In the genomic region with DNA sequence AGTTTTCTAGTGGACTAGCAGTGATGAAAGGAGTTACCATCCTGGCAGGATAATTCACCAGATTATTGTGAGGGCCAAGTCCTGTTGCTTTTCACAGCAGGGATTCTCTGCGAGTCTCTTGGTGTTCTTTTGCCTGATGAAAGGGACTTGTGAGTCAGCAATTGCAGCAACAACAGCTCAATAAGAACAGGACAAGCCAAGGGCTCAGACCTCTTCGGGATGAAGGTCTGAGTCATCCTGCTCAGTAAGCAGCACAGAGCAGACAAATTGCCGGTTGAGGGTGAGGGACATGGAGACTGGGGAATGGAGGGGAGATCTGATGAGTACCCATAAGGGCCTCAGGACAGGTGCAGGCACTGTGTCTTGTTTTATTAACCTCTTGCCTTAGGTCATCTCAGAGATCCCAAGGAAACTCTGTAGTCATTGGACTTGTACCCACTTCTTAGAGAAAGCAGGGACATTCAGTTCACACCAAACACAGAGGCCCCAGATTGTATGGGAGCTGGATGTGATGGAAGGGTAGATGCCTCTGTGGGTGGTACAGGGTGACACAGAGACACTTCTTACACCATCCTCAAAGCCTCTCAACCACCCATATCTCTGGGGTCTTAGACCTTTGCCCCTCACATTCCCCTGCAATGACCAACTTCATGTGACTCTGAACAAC, we compare ENCODE assay signal across 8 cellular contexts.
A peak's percentile ranks its signal among the peaks of the same experiment; 100 is the strongest.
DNase-seq lines count a peak whose midpoint lies in the region; ATAC-seq and TF ChIP-seq lines count a peak whose summit lies in the region.

No MANE protein-coding gene starts in this region.

- ATAC-seq in omental fat pad (ENCODE audit: low FRiP score) (peak; percentile 84), HG02885 (IDR thresholded peaks at IDR 0.05; ENCODE audit: poor library complexity, unreplicated experiment) (no peak), GM21529 (IDR thresholded peaks at IDR 0.05; ENCODE audit: unreplicated experiment) (no peak), GM18517 (IDR thresholded peaks at IDR 0.05; ENCODE audit: unreplicated experiment) (no peak), GM21528 (IDR thresholded peaks at IDR 0.05; ENCODE audit: low FRiP score, unreplicated experiment) (no peak)

- DNase-seq in ELR (ENCODE audit: low read depth) (peak; percentile 94), NCI-H446 treated with DMSO at 0.1 percent for 48 hours (lab: John Stamatoyannopoulos, UW) (peak; percentile 26), dermis blood vessel endothelial cell (peak; percentile 93), omental fat pad (ENCODE audit: low spot score) (no peak)

- TF ChIP-seq CTCF in omental fat pad (IDR thresholded peaks at IDR 0.05), result no peak
